In genomic region chr1:36151845-36152203, GRCh38 we compare ENCODE assay signal across 8 cellular contexts. TPM values are rescaled to one million over a fixed set of nuclear protein-coding genes. Genes with fewer than 3 reads are reported as not detected.
DNase-seq lines count a peak whose midpoint lies in the region; ATAC-seq and TF ChIP-seq lines count a peak whose summit lies in the region.

No MANE protein-coding gene starts in this region.

- H3K9me3 Mint-ChIP-seq in osteocyte (ENCODE audit: unreplicated experiment) (no peaks in the 10 kb centered on the region), progenitor cell of endocrine pancreas (ENCODE audit: low read depth) (no peaks in the 10 kb centered on the region)

- H3K27me3 Mint-ChIP-seq in osteocyte (ENCODE audit: unreplicated experiment), result no peaks in the 10 kb centered on the region
- H3K27me3 Mint-ChIP-seq in progenitor cell of endocrine pancreas, result no peaks in the 10 kb centered on the region

- H3K4me1 Mint-ChIP-seq in osteocyte (ENCODE audit: unreplicated experiment) (peaks cover 55% of the 10 kb centered on the region), progenitor cell of endocrine pancreas (ENCODE audit: low read depth) (peaks cover 32% of the 10 kb centered on the region)

- no peak for ATAC-seq in HG03571 (IDR thresholded peaks at IDR 0.05; ENCODE audit: unreplicated experiment)

- peak overlapping the region; percentile 97 for H3K27ac ChIP-seq in caudate nucleus (ENCODE audit: low read depth, low read length)

- peak overlapping the region; percentile 99 for H3K27ac Mint-ChIP-seq in osteocyte (ENCODE audit: unreplicated experiment)
- no peak overlapping the region for H3K27ac Mint-ChIP-seq in progenitor cell of endocrine pancreas

- no peak for TF ChIP-seq CTCF in osteocyte (IDR thresholded peaks at IDR 0.05)
- no peak for TF ChIP-seq CTCF in progenitor cell of endocrine pancreas (IDR thresholded peaks at IDR 0.05; ENCODE audit: unreplicated experiment)

- H3K36me3 Mint-ChIP-seq in osteocyte (ENCODE audit: unreplicated experiment) (peaks cover 2% of the 10 kb centered on the region), progenitor cell of endocrine pancreas (ENCODE audit: insufficient read depth) (peaks cover 2% of the 10 kb centered on the region)

- peak overlapping the region; percentile 35 for H3K4me3 Mint-ChIP-seq in osteocyte (ENCODE audit: unreplicated experiment)
- H3K4me3 Mint-ChIP-seq in progenitor cell of endocrine pancreas (ENCODE audit: low read depth), result no peak overlapping the region

- DNase-seq in EH (ENCODE audit: low read depth) (peak; percentile 55), T follicular helper cell (ENCODE audit: low read depth) (peak; percentile 50), caudate nucleus (lab: John Stamatoyannopoulos, UW) (no peak), osteocyte (ENCODE audit: extremely low spot score, unreplicated experiment) (no peak), progenitor cell of endocrine pancreas (ENCODE audit: low spot score, unreplicated experiment) (no peak), germinal center (ENCODE audit: low spot score) (no peak), NCI-H2227 (lab: John Stamatoyannopoulos, UW; ENCODE audit: unreplicated experiment) (no peak)

RNA-seq across cellular contexts. Expression of gene TRAPPC3, which starts 2.5 kb away (rescaled TPM):
- total RNA-seq in osteocyte, result 68.9 and 72.4 TPM in 2 replicates
- 61.0 and 63.6 TPM in 2 replicates for total RNA-seq in progenitor cell of endocrine pancreas

RNA-seq across cellular contexts. Expression of gene MAP7D1, which starts 4.1 kb away (rescaled TPM):
- total RNA-seq in osteocyte (157 and 163 TPM in 2 replicates), progenitor cell of endocrine pancreas (98.0 and 109 TPM in 2 replicates)

RNA-seq across cellular contexts. Expression of gene COL8A2, which starts 26.8 kb away (rescaled TPM):
- total RNA-seq in osteocyte, result 8.2 and 10.1 TPM in 2 replicates
- total RNA-seq in progenitor cell of endocrine pancreas, result 0.10 and 0.18 TPM in 2 replicates

Comparison
In these comparisons a context has a peak if more than half of its experiments do, and no peak if none do; other contexts are left out.
1. DNase-seq: peak in EH (single experiment) and T follicular helper cell (single experiment); none in caudate nucleus (0 of 61), osteocyte (single experiment), progenitor cell of endocrine pancreas (single experiment), germinal center (single experiment) and NCI-H2227 (single experiment).